In genomic region chr18:35490894-35491688, GRCh38 we compare ENCODE assay signal across 14 cellular contexts. TPM values are rescaled to one million over a fixed set of nuclear protein-coding genes. Genes with fewer than 3 reads are reported as not detected.
A peak's percentile ranks its signal among the peaks of the same experiment; 100 is the strongest.
DNase-seq lines count a peak whose midpoint lies in the region; ATAC-seq, FAIRE-seq and TF ChIP-seq lines count a peak whose summit lies in the region.
"Had no signal": no experiment of that assay in that cellular context is flagged by ENCODE, and none has a peak within 500 bp of the region (broad histone marks: within the 10 kb centered on the region; RNA-seq: fewer than 3 reads in every experiment).

No MANE protein-coding gene starts in this region.

- TF ChIP-seq EP300 in K562 (IDR thresholded peaks at IDR 0.05; ENCODE audit: low read length), result no peak

- no peaks in the 10 kb centered on the region for H3K27me3 ChIP-seq in left ventricle myocardium inferior (ENCODE audit: low read depth)
- no peaks in the 10 kb centered on the region for H3K27me3 ChIP-seq in right atrium auricular region
- H3K27me3 ChIP-seq in K562 (ENCODE audit: control insufficient read depth in 2 of 2, insufficient read depth in 2 of 2, low read length in 2 of 2), result no peaks in the 10 kb centered on the region
- H3K27me3 ChIP-seq in subcutaneous abdominal adipose tissue (ENCODE audit: control insufficient read depth in 5 of 5, insufficient read depth in 4 of 5, low read length in 5 of 5), result no peaks in the 10 kb centered on the region

- no peak for TF ChIP-seq POLR2A in K562 (conservative IDR thresholded peaks at IDR 0.05)

- H3K79me2 ChIP-seq in K562 (ENCODE audit: control insufficient read depth, insufficient read depth, low read length), result peaks cover 50% of the 10 kb centered on the region

- no peak overlapping the region for H2AFZ ChIP-seq in K562 (ENCODE audit: low read depth, low read length)

- no peak overlapping the region for H3K4me2 ChIP-seq in K562 (ENCODE audit: insufficient read depth, low read length)

- H3K9ac ChIP-seq in K562 (ENCODE audit: insufficient read depth in 1 of 2, low read depth in 2 of 2, low read length in 2 of 2) (0 out of 4 replicates have a peak overlapping the region, but pooled peaks of 1 of the 2 experiments have one; percentile 9), subcutaneous abdominal adipose tissue (ENCODE audit: low read length in 5 of 5) (peak overlapping the region in 1 of 5 donors; percentile 17)

- H3K27ac ChIP-seq in left ventricle myocardium inferior (replicated peaks) (peak overlapping the region; percentile 66), right atrium auricular region (no peak overlapping the region), K562 (ENCODE audit: extremely low read depth, low read depth, low read length) (no peak overlapping the region), subcutaneous abdominal adipose tissue (ENCODE audit: low read depth, low read length) (peak overlapping the region; percentile 30)

- H3K4me3 ChIP-seq in left ventricle myocardium inferior, result no peak overlapping the region
- H3K4me3 ChIP-seq in right atrium auricular region, result no peak overlapping the region
- no peak overlapping the region for H3K4me3 ChIP-seq in K562
- H3K4me3 ChIP-seq in subcutaneous abdominal adipose tissue (ENCODE audit: low read depth in 1 of 5, low read length in 5 of 5), result no peak overlapping the region

- no peak for TF ChIP-seq RAD21 in K562 (CRISPR knock-in tag; conservative IDR thresholded peaks at IDR 0.05 in 1 of 2, IDR thresholded peaks at IDR 0.05 in 1 of 2)

- no peak for DNase-seq in left ventricle myocardium inferior
- DNase-seq in right atrium auricular region (ENCODE audit: low spot score), result no peak
- DNase-seq in K562 (ENCODE audit: extremely low read depth in 1 of 4, low spot score in 3 of 4), result no peak
- DNase-seq in islet precursor cell, result peak; percentile 70
- no peak for DNase-seq in DMS53 treated with DMSO at 0.1 percent for 48 hours (lab: John Stamatoyannopoulos, UW; ENCODE audit: unreplicated experiment)
- DNase-seq in HK-2 (ENCODE audit: unreplicated experiment), result no peak
- DNase-seq: activated CD8-positive, alpha-beta memory T cell treated with anti-CD3 and anti-CD28 coated beads, Interleukin-2, amount 50 U/mL, for 48 hours; cerebellar nuclear complex; hippocampal formation; NCI-H2029 treated with DMSO at 0.1 percent for 48 hours; T-cell had no signal

- H3K4me1 ChIP-seq in left ventricle myocardium inferior, result peaks cover 42% of the 10 kb centered on the region
- H3K4me1 ChIP-seq in right atrium auricular region, result peaks cover 0 to 29% of the 10 kb centered on the region in 2 donors
- peaks cover 4 to 23% of the 10 kb centered on the region in 2 experiments; a peak in 3 of 5 replicates for H3K4me1 ChIP-seq in K562 (replicated peaks in 1 of 2; ENCODE audit: control insufficient read depth in 2 of 2, insufficient read depth in 2 of 2, low read length in 2 of 2)
- H3K4me1 ChIP-seq in subcutaneous abdominal adipose tissue (ENCODE audit: control insufficient read depth in 5 of 5, insufficient read depth in 5 of 5, low read length in 5 of 5), result peaks cover 3 to 46% (median 41%) of the 10 kb centered on the region in 5 donors

- TF ChIP-seq CTCF in left ventricle myocardium inferior (IDR thresholded peaks at IDR 0.05; ENCODE audit: borderline replicate concordance) (no peak), right atrium auricular region (IDR thresholded peaks at IDR 0.05) (no peak), K562 (IDR thresholded peaks at IDR 0.05 in 2 of 3, conservative IDR thresholded peaks at IDR 0.05 in 1 of 3; ENCODE audit: insufficient read depth in 2 of 3, low read depth in 1 of 3, low read length in 3 of 3) (no peak)

- CTCF ChIA-PET in K562 (lab: Yijun Ruan, JAX; ENCODE audit: low intra/inter-chr PET ratio), result no interaction called here

- POLR2A ChIA-PET in K562 (lab: Yijun Ruan, JAX), result interaction anchor here (0.8 to 1.1 kb wide), 3 partner anchors 13 to 25 kb away, joined by 3 to 4 read pairs (median 3); no protein-coding TSS in a partner anchor

- intact Hi-C loops in left ventricle myocardium inferior (cut with micrococcal nuclease), result loop anchor here (10.0 kb wide), 1 partner anchor 94 kb away; the partner anchor contains the start of gene GALNT1
- intact Hi-C loops in K562 (cut with micrococcal nuclease), result loop anchor here (10.0 kb wide), 1 partner anchor 86 kb away; no protein-coding TSS in a partner anchor

- H3K36me3 ChIP-seq in left ventricle myocardium inferior, result no peaks in the 10 kb centered on the region
- H3K36me3 ChIP-seq in right atrium auricular region, result no peaks in the 10 kb centered on the region
- no peaks in the 10 kb centered on the region; the same call in 2 of the 3 replicates for H3K36me3 ChIP-seq in K562 (ENCODE audit: control insufficient read depth, insufficient read depth, low read length)
- no peaks in the 10 kb centered on the region for H3K36me3 ChIP-seq in subcutaneous abdominal adipose tissue (ENCODE audit: control insufficient read depth in 5 of 5, insufficient read depth in 5 of 5, low read length in 5 of 5)

- ATAC-seq in K562 (peak; percentile 36), GM18867 (IDR thresholded peaks at IDR 0.05; ENCODE audit: unreplicated experiment) (no peak)
- ATAC-seq: activated CD4-positive, CD25-positive, alpha-beta regulatory T cell treated with anti-CD3 and anti-CD28 coated beads, Interleukin-2, amount 50 U/mL, for 24 hours; T-cell had no signal

- no peak for FAIRE-seq in K562 (lab: Jason Lieb, UNC)

- in situ Hi-C loops in K562 (cut with MboI), result no loop called here

- 59% methylated on average over 10 of the region's 10 CpGs for WGBS in K562 (ENCODE audit: insufficient coverage, low coverage, missing lambda C conversion rate)

- no TSS peak for BruUV-seq in K562 (replicated peaks; lab: Mats Ljungman, UMichigan)

- H4K20me1 ChIP-seq in K562 (replicated peaks; ENCODE audit: control insufficient read depth, insufficient read depth, low read length), result no peaks in the 10 kb centered on the region

- H3K9me1 ChIP-seq in K562 (ENCODE audit: control insufficient read depth, insufficient read depth, low read length), result no peaks in the 10 kb centered on the region

- H3K9me3 ChIP-seq in left ventricle myocardium inferior (replicated peaks), result no peaks in the 10 kb centered on the region
- H3K9me3 ChIP-seq in right atrium auricular region, result no peaks in the 10 kb centered on the region
- no peaks in the 10 kb centered on the region for H3K9me3 ChIP-seq in K562 (replicated peaks; ENCODE audit: control insufficient read depth, insufficient read depth, low read depth, low read length)
- no peaks in the 10 kb centered on the region for H3K9me3 ChIP-seq in subcutaneous abdominal adipose tissue (ENCODE audit: control insufficient read depth in 5 of 5, low read length in 5 of 5)

TF ChIP-seq in K562, 482 proteins besides CTCF, POLR2A, EP300 and RAD21:
- peak; percentile 73; the same call in 1 of the 2 replicates for TF ChIP-seq SPI1 (IDR thresholded peaks at IDR 0.05; ENCODE audit: borderline replicate concordance, low read depth, low read length)
- TF ChIP-seq THAP7 (CRISPR knock-in tag; IDR thresholded peaks at IDR 0.05), result no peak
- TF ChIP-seq KLF16 (IDR thresholded peaks at IDR 0.05), result no peak
- TF ChIP-seq ZNF431 (CRISPR knock-in tag; IDR thresholded peaks at IDR 0.05), result no peak
TF ChIP-seq in K562: peak in this region for 1.

RNA-seq across cellular contexts. Expression of gene INO80C, which starts 6.7 kb away (rescaled TPM):
- total RNA-seq in left ventricle myocardium inferior, result 20.3 TPM
- total RNA-seq in right atrium auricular region, result 10 to 100 TPM; 11.1 to 13.9 TPM
- total RNA-seq in K562 (2011; cell fraction: chromatin; rRNA removed; ENCODE audit: low replicate concordance), result 9.7 and 20.7 TPM in 2 replicates
- 18.0 and 20.5 TPM in 2 replicates for total RNA-seq in K562 (2011; cell fraction: nucleolus; rRNA removed)
- total RNA-seq in K562 (2011; cell fraction: nucleoplasm; rRNA removed), result 18.2 and 19.3 TPM in 2 replicates
- total RNA-seq in K562 (2014; rRNA removed), result 14.3 and 19.8 TPM in 2 replicates
- 21.4 and 21.6 TPM in 2 replicates for total RNA-seq in K562 (2014; rRNA removed; fragmentation: Illumina TruSeq; extraction: Trizol)
- total RNA-seq in K562 (2015; rRNA removed; fragmentation: Illumina TruSeq; extraction: Trizol), result 18.8 and 19.2 TPM in 2 replicates
- 42.1 and 46.6 TPM in 2 replicates for total RNA-seq in K562 (2021)
- 33.6 and 34.8 TPM in 2 replicates for polyA plus RNA-seq in K562 (2011; rRNA removed)
- 27.0 and 27.2 TPM in 2 replicates for polyA plus RNA-seq in K562 (2011; cell fraction: cytosol; rRNA removed)
- polyA plus RNA-seq in K562 (2011; cell fraction: nucleus; rRNA removed), result 22.8 and 24.3 TPM in 2 replicates
- 25.2 and 34.8 TPM in 2 replicates for polyA plus RNA-seq in K562 (2012)
- polyA plus RNA-seq in K562 (2014; fragmentation: Illumina TruSeq; extraction: Trizol), result 46.6 and 49.8 TPM in 2 replicates
- polyA plus RNA-seq in K562 (2014; fragmentation: Nextera tagmentation; extraction: Ambion mirVana), result 10 to 100 TPM; 51.3 to 53.3 TPM
- polyA plus RNA-seq in K562 (2014; rRNA removed), result 35.3 and 52.2 TPM in 2 replicates
- polyA minus RNA-seq in K562 (2011; rRNA and poly(A)+ RNA removed), result 13.7 and 16.1 TPM in 2 replicates
- polyA minus RNA-seq in K562 (2011; cell fraction: cytosol; rRNA and poly(A)+ RNA removed), result 7.3 and 9.1 TPM in 2 replicates
- polyA minus RNA-seq in K562 (2011; cell fraction: nucleus; rRNA and poly(A)+ RNA removed), result 10.4 and 14.7 TPM in 2 replicates

Comparison
In these comparisons a context has a peak if more than half of its experiments do, and no peak if none do; other contexts are left out.
1. H3K27ac ChIP-seq: peak in left ventricle myocardium inferior (single experiment) and subcutaneous abdominal adipose tissue (single experiment); none in right atrium auricular region (0 of 2) and K562 (single experiment).